8 cellular contexts compared by ENCODE assay signal in the genomic region with DNA sequence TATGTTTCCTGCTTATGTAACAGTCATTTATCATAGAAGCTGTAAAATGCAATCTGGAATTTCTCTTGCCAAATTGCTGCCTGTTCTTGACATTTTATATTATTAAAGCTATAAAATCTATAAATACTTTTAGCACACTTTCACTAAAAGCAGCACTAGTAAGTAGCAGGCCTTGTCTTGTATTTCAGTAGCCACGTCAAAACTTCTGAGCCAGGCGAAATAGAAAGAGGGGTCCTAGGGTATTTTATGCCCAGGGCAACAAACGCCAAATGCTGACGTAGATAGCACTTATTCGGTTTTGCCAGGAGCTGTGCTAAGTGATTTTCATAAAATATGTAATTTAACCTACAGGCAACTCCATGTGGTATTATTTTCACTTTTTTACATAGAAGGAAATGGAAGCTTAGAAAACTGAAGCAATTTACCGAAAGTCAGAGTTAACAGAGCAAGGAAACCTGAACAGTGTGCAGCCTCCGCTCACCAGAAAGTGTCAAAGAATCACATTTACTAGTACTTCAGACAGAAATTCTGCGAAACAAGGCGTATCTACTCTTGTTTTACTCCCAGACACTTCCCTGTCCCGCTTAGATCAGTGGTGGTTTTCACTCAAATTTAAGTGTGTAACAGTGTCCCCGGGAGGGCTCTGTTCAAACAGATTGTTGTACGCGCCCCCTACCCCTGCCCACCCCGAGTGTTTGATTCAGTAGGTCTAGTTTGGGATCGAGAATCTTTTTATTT. TPM values are rescaled to one million over a fixed set of nuclear protein-coding genes. Genes with fewer than 3 reads are reported as not detected.
DNase-seq lines count a peak whose midpoint lies in the region; ATAC-seq and TF ChIP-seq lines count a peak whose summit lies in the region.

No MANE protein-coding gene starts in this region.

- in situ Hi-C loops in Panc1 (cut with HindIII; ENCODE audit: low pct_unique_long_range_greater_than_20kb, low sequenced_read_pairs) = no loop called here

- no peak overlapping the region for H3K9ac ChIP-seq in endodermal cell (ENCODE audit: extremely low read depth, low read length, poor library complexity, severe bottlenecking)
- no peak overlapping the region for H3K9ac ChIP-seq in rectal smooth muscle tissue (ENCODE audit: low read length)

- H3K36me3 Mint-ChIP-seq in endodermal cell (ENCODE audit: low read depth) = peaks cover 17% of the 10 kb centered on the region

- DNase-seq in GM12865 (ENCODE audit: low read depth) (no peak), Panc1 (ENCODE audit: low read depth, low spot score) (no peak), endodermal cell (no peak), body of pancreas (no peak)

- H3K4me3 ChIP-seq in GM12865 (ENCODE audit: low read depth, low read length) = peak overlapping the region; percentile 77; the same call in 1 of the 2 replicates
- H3K4me3 ChIP-seq in Panc1 (ENCODE audit: low read depth in 2 of 2, low read length in 2 of 2) = peak overlapping the region; percentile 92 to 100
- peak overlapping the region; percentile 95 for H3K4me3 ChIP-seq in endodermal cell (ENCODE audit: low read length)
- H3K4me3 ChIP-seq in rectal smooth muscle tissue (ENCODE audit: low read length) = peak overlapping the region; percentile 63
- H3K4me3 ChIP-seq in body of pancreas = peak overlapping the region in 1 of 2 donors; percentile 56

- H3K27ac ChIP-seq in Panc1 (ENCODE audit: low read length) (peak overlapping the region; percentile 95), endodermal cell (ENCODE audit: low read depth, low read length) (no peak overlapping the region), rectal smooth muscle tissue (ENCODE audit: low read depth, low read length) (no peak overlapping the region), body of pancreas (peak overlapping the region in 2 of 4 donors; percentile 94 to 100)

- TF ChIP-seq POLR2A in body of pancreas (IDR thresholded peaks at IDR 0.05) = no peak

- intact Hi-C loops in Panc1 (cut with micrococcal nuclease; ENCODE audit: unreplicated experiment) = no loop called here
- intact Hi-C loops in body of pancreas (cut with DNase I) = no loop called here

- peak overlapping the region; percentile 81 for H3K4me3 Mint-ChIP-seq in endodermal cell

- no peaks in the 10 kb centered on the region for H3K9me3 ChIP-seq in Panc1 (ENCODE audit: control insufficient read depth, insufficient read depth, low read depth, low read length)
- H3K9me3 ChIP-seq in endodermal cell (ENCODE audit: control insufficient read depth, low read length) = peaks cover 5% of the 10 kb centered on the region
- no peaks in the 10 kb centered on the region for H3K9me3 ChIP-seq in body of pancreas

- no peaks in the 10 kb centered on the region for H3K27me3 ChIP-seq in Panc1 (ENCODE audit: control insufficient read depth, insufficient read depth, low read length)
- no peaks in the 10 kb centered on the region for H3K27me3 ChIP-seq in endodermal cell (ENCODE audit: control insufficient read depth, insufficient read depth, low read length, poor library complexity, severe bottlenecking)
- H3K27me3 ChIP-seq in rectal smooth muscle tissue (ENCODE audit: control insufficient read depth, insufficient read depth, low read length) = no peaks in the 10 kb centered on the region
- H3K27me3 ChIP-seq in body of pancreas = no peaks in the 10 kb centered on the region

- no peaks in the 10 kb centered on the region; the same call in 1 of the 2 replicates for H3K36me3 ChIP-seq in Panc1 (ENCODE audit: control insufficient read depth, insufficient read depth, low read length)
- H3K36me3 ChIP-seq in endodermal cell (ENCODE audit: control insufficient read depth, insufficient read depth, low read length) = peaks cover 12% of the 10 kb centered on the region
- H3K36me3 ChIP-seq in rectal smooth muscle tissue (ENCODE audit: control insufficient read depth, insufficient read depth, low read length) = no peaks in the 10 kb centered on the region
- H3K36me3 ChIP-seq in body of pancreas (replicated peaks in 1 of 2; ENCODE audit: insufficient read depth in 1 of 2, low read depth in 2 of 2) = no peaks in the 10 kb centered on the region

- TF ChIP-seq CTCF in GM12865 (IDR thresholded peaks at IDR 0.05; ENCODE audit: insufficient read depth, low read depth, low read length, missing control alignments) = no peak
- no peak for TF ChIP-seq CTCF in Panc1 (IDR thresholded peaks at IDR 0.05)
- TF ChIP-seq CTCF in endodermal cell (conservative IDR thresholded peaks at IDR 0.05) = no peak
- TF ChIP-seq CTCF in body of pancreas (IDR thresholded peaks at IDR 0.05) = no peak

- BruUV-seq in Panc1 (replicated peaks; lab: Mats Ljungman, UMichigan) = TSS peak; percentile 93

- H3K4me1 ChIP-seq in Panc1 (ENCODE audit: control insufficient read depth, insufficient read depth, low read length) (peaks cover 15% of the 10 kb centered on the region), endodermal cell (ENCODE audit: control insufficient read depth, insufficient read depth, low read length) (peaks cover 5% of the 10 kb centered on the region), rectal smooth muscle tissue (ENCODE audit: control insufficient read depth, insufficient read depth, low read length) (peaks cover 9% of the 10 kb centered on the region), body of pancreas (peaks cover 18% of the 10 kb centered on the region)

- H3K27me3 Mint-ChIP-seq in endodermal cell (ENCODE audit: insufficient read depth) = no peaks in the 10 kb centered on the region

- WGBS in endodermal cell (ENCODE audit: insufficient coverage in 1 of 2, insufficient read length in 1 of 2), 2 experiments = 96 to 98% methylated on average over 10 to 15 of the region's 15 CpGs
- WGBS in body of pancreas, 2 donors = 86 to 89% methylated on average over 15 of the region's 15 CpGs

- ATAC-seq in Panc1 = no peak
- ATAC-seq in GM18873 (IDR thresholded peaks at IDR 0.05; ENCODE audit: low FRiP score, unreplicated experiment) = no peak
- ATAC-seq in body of pancreas = no peak
- ATAC-seq in GM21447 (IDR thresholded peaks at IDR 0.05; ENCODE audit: unreplicated experiment) = no peak
- no peak for ATAC-seq in GM18909 (IDR thresholded peaks at IDR 0.05; ENCODE audit: poor library complexity, unreplicated experiment)

- H3K4me1 Mint-ChIP-seq in endodermal cell = peaks cover 4% of the 10 kb centered on the region

- peak overlapping the region; percentile 39 for H3K27ac Mint-ChIP-seq in endodermal cell

- H3K9me3 Mint-ChIP-seq in endodermal cell = no peaks in the 10 kb centered on the region

- CTCF ChIA-PET in Panc1 (lab: Charles Lee) = no interaction called here

- POLR2A ChIA-PET in Panc1 (lab: Charles Lee) = no interaction called here

RNA-seq across cellular contexts. Expression of a gene that starts 1.1 kb away (rescaled TPM):
- total RNA-seq in Panc1 (2021; ENCODE audit: unreplicated experiment) (19.8 TPM), endodermal cell (10 to 100 TPM; 22.9 to 27.8 TPM), body of pancreas (10 to 100 TPM; 18.9 to 21.4 TPM)
- polyA plus RNA-seq in Panc1 (2012; ENCODE audit: insufficient read length) = 11.3 TPM
- polyA plus RNA-seq in endodermal cell (2013, experiment 1 of 2) = 13.0 TPM
- polyA plus RNA-seq in endodermal cell (2013, experiment 2 of 2) = 13.1 TPM
